ENCODE assay signal across 3 cellular contexts in the genomic region with DNA sequence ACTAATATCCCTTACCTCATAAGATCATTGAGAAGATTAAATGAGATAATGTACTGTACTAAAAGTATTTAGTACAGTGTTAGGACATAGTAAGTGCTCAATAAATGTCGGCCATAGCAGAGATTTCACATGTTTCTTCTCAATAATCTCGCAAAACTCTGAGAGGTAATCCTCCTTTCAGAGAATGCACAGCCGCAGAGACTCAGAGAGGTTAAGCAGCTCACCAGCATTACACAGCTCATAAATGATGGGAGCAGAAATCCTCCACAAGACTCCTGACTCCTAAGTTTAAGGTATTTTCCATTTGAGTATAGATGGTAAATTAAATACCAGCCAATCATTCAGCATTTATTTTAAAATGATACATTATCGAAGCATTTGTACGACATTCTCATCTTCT.
TF ChIP-seq lines count a peak whose summit lies in the region.

No MANE protein-coding gene starts in this region.

TF ChIP-seq in HEK293, 187 proteins besides CTCF, POLR2A, EP300 and RAD21:
- peak; percentile 72 for TF ChIP-seq ZNF664 (tag by site-specific recombination; IDR thresholded peaks at IDR 0.05)
- no peak for TF ChIP-seq ZNF335 (tag by site-specific recombination; conservative IDR thresholded peaks at IDR 0.05)

TF ChIP-seq in K562, 482 proteins besides CTCF, POLR2A, EP300 and RAD21:
- TF ChIP-seq, protein P1, sequence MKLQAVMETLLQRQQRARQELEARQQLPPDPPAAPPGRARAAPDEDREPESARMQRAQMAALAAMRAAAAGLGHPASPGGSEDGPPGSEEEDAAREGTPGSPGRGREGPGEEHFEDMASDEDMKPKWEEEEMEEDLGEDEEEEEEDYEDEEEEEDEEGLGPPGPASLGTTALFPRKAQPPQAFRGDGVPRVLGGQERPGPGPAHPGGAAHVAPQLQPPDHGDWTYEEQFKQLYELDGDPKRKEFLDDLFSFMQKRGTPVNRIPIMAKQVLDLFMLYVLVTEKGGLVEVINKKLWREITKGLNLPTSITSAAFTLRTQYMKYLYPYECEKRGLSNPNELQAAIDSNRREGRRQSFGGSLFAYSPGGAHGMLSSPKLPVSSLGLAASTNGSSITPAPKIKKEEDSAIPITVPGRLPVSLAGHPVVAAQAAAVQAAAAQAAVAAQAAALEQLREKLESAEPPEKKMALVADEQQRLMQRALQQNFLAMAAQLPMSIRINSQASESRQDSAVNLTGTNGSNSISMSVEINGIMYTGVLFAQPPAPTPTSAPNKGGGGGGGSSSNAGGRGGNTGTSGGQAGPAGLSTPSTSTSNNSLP (IDR thresholded peaks at IDR 0.05; ENCODE audit: borderline replicate concordance, low read depth, low read length): no peak
- TF ChIP-seq BRD9 (IDR thresholded peaks at IDR 0.05; ENCODE audit: low read depth, partially characterized antibody) (peak; percentile 95), RBM25 (IDR thresholded peaks at IDR 0.05; ENCODE audit: low read depth, low read length, severe bottlenecking) (peak; percentile 6), ZFP36 (IDR thresholded peaks at IDR 0.05; ENCODE audit: low read depth, low read length, partially characterized antibody) (peak; percentile 68)

TF ChIP-seq in GM23338, 12 proteins besides CTCF, POLR2A, EP300 and RAD21:
- no peak for TF ChIP-seq STAT1 (IDR thresholded peaks at IDR 0.05; ENCODE audit: unreplicated experiment)
- no peak for TF ChIP-seq EZH2phosphoT487 (IDR thresholded peaks at IDR 0.05; ENCODE audit: unreplicated experiment)
- TF ChIP-seq EZH2 (IDR thresholded peaks at IDR 0.05; ENCODE audit: low read depth, unreplicated experiment): no peak
- TF ChIP-seq, protein P2, sequence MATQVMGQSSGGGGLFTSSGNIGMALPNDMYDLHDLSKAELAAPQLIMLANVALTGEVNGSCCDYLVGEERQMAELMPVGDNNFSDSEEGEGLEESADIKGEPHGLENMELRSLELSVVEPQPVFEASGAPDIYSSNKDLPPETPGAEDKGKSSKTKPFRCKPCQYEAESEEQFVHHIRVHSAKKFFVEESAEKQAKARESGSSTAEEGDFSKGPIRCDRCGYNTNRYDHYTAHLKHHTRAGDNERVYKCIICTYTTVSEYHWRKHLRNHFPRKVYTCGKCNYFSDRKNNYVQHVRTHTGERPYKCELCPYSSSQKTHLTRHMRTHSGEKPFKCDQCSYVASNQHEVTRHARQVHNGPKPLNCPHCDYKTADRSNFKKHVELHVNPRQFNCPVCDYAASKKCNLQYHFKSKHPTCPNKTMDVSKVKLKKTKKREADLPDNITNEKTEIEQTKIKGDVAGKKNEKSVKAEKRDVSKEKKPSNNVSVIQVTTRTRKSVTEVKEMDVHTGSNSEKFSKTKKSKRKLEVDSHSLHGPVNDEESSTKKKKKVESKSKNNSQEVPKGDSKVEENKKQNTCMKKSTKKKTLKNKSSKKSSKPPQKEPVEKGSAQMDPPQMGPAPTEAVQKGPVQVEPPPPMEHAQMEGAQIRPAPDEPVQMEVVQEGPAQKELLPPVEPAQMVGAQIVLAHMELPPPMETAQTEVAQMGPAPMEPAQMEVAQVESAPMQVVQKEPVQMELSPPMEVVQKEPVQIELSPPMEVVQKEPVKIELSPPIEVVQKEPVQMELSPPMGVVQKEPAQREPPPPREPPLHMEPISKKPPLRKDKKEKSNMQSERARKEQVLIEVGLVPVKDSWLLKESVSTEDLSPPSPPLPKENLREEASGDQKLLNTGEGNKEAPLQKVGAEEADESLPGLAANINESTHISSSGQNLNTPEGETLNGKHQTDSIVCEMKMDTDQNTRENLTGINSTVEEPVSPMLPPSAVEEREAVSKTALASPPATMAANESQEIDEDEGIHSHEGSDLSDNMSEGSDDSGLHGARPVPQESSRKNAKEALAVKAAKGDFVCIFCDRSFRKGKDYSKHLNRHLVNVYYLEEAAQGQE (IDR thresholded peaks at IDR 0.05; ENCODE audit: unreplicated experiment): no peak
- no peak for TF ChIP-seq CREB1 (CRISPR knock-in tag; IDR thresholded peaks at IDR 0.05; ENCODE audit: low read depth)
- no peak for TF ChIP-seq ZNF331 (CRISPR knock-in tag; IDR thresholded peaks at IDR 0.05; ENCODE audit: low read depth)
- TF ChIP-seq POLR2AphosphoS5 (IDR thresholded peaks at IDR 0.05; ENCODE audit: low read depth): no peak
- TF ChIP-seq, protein P3, sequence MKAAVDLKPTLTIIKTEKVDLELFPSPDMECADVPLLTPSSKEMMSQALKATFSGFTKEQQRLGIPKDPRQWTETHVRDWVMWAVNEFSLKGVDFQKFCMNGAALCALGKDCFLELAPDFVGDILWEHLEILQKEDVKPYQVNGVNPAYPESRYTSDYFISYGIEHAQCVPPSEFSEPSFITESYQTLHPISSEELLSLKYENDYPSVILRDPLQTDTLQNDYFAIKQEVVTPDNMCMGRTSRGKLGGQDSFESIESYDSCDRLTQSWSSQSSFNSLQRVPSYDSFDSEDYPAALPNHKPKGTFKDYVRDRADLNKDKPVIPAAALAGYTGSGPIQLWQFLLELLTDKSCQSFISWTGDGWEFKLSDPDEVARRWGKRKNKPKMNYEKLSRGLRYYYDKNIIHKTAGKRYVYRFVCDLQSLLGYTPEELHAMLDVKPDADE (IDR thresholded peaks at IDR 0.05): no peak
- no peak for TF ChIP-seq NANOG (IDR thresholded peaks at IDR 0.05; ENCODE audit: borderline replicate concordance)
- no peak for TF ChIP-seq ZNF114 (CRISPR knock-in tag; IDR thresholded peaks at IDR 0.05)
- TF ChIP-seq, protein P4, sequence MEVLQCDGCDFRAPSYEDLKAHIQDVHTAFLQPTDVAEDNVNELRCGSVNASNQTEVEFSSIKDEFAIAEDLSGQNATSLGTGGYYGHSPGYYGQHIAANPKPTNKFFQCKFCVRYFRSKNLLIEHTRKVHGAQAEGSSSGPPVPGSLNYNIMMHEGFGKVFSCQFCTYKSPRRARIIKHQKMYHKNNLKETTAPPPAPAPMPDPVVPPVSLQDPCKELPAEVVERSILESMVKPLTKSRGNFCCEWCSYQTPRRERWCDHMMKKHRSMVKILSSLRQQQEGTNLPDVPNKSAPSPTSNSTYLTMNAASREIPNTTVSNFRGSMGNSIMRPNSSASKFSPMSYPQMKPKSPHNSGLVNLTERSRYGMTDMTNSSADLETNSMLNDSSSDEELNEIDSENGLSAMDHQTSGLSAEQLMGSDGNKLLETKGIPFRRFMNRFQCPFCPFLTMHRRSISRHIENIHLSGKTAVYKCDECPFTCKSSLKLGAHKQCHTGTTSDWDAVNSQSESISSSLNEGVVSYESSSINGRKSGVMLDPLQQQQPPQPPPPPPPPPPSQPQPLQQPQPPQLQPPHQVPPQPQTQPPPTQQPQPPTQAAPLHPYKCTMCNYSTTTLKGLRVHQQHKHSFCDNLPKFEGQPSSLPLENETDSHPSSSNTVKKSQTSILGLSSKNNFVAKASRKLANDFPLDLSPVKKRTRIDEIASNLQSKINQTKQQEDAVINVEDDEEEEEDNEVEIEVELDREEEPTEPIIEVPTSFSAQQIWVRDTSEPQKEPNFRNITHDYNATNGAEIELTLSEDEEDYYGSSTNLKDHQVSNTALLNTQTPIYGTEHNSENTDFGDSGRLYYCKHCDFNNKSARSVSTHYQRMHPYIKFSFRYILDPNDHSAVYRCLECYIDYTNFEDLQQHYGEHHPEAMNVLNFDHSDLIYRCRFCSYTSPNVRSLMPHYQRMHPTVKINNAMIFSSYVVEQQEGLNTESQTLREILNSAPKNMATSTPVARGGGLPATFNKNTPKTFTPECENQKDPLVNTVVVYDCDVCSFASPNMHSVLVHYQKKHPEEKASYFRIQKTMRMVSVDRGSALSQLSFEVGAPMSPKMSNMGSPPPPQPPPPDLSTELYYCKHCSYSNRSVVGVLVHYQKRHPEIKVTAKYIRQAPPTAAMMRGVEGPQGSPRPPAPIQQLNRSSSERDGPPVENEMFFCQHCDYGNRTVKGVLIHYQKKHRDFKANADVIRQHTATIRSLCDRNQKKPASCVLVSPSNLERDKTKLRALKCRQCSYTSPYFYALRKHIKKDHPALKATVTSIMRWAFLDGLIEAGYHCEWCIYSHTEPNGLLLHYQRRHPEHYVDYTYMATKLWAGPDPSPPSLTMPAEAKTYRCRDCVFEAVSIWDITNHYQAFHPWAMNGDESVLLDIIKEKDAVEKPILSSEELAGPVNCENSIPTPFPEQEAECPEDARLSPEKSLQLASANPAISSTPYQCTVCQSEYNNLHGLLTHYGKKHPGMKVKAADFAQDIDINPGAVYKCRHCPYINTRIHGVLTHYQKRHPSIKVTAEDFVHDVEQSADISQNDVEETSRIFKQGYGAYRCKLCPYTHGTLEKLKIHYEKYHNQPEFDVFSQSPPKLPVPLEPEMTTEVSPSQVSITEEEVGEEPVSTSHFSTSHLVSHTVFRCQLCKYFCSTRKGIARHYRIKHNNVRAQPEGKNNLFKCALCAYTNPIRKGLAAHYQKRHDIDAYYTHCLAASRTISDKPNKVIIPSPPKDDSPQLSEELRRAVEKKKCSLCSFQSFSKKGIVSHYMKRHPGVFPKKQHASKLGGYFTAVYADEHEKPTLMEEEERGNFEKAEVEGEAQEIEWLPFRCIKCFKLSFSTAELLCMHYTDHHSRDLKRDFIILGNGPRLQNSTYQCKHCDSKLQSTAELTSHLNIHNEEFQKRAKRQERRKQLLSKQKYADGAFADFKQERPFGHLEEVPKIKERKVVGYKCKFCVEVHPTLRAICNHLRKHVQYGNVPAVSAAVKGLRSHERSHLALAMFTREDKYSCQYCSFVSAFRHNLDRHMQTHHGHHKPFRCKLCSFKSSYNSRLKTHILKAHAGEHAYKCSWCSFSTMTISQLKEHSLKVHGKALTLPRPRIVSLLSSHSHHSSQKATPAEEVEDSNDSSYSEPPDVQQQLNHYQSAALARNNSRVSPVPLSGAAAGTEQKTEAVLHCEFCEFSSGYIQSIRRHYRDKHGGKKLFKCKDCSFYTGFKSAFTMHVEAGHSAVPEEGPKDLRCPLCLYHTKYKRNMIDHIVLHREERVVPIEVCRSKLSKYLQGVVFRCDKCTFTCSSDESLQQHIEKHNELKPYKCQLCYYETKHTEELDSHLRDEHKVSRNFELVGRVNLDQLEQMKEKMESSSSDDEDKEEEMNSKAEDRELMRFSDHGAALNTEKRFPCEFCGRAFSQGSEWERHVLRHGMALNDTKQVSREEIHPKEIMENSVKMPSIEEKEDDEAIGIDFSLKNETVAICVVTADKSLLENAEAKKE (CRISPR knock-in tag; IDR thresholded peaks at IDR 0.05): no peak
- no peak for TF ChIP-seq JUNB (IDR thresholded peaks at IDR 0.05; ENCODE audit: unreplicated experiment)
